In genomic region chr9:109639666-109640231, GRCh38 we compare ENCODE assay signal across 9 cellular contexts.
A peak's percentile ranks its signal among the peaks of the same experiment; 100 is the strongest.
DNase-seq lines count a peak whose midpoint lies in the region; ATAC-seq and TF ChIP-seq lines count a peak whose summit lies in the region.
"Had no signal": no experiment of that assay in that cellular context is flagged by ENCODE, and none has a peak within 500 bp of the region (broad histone marks: within the 10 kb centered on the region; RNA-seq: fewer than 3 reads in every experiment).

No MANE protein-coding gene starts in this region.

- no peak for DNase-seq in AG04450 (ENCODE audit: low read depth, low spot score)
- DNase-seq in NCI-H1092 treated with DMSO at 0.1 percent for 48 hours (lab: John Stamatoyannopoulos, UW), result peak; percentile 35
- no peak for DNase-seq in endodermal cell
- DNase-seq in DMS79 treated with DMSO at 0.1 percent for 48 hours (lab: John Stamatoyannopoulos, UW), result no peak
- DNase-seq in NCI-H446 (lab: John Stamatoyannopoulos, UW), result no peak
- DNase-seq in activated T-helper 2 cell treated with anti-CD3 and anti-CD28 coated beads, Interferon-gamma antibody, Interleukin-2, Interleukin-4, amounts not matched to agents 10 μg/mL and 5 μg/mL and 100 μg/mL, durations not matched to agents 14 hours and 24 hours and 36 hours (ENCODE audit: low spot score), result no peak
- DNase-seq: activated naive CD4-positive, alpha-beta T cell treated with anti-CD3 and anti-CD28 coated beads, Interleukin-2, amount 50 U/mL, for 16 hours had no signal

- H3K4me3 ChIP-seq in AG04450 (ENCODE audit: low read depth, low read length), result peak overlapping the region; percentile 10; the same call in 1 of the 2 replicates
- H3K4me3 ChIP-seq in endodermal cell (ENCODE audit: low read length), result peak overlapping the region; percentile 74

- WGBS in endodermal cell (ENCODE audit: insufficient coverage in 1 of 2, insufficient read length in 1 of 2), 2 experiments, result 10 to 16% methylated on average over 16 to 17 of the region's 17 CpGs

- H3K27ac Mint-ChIP-seq in endodermal cell (no peak overlapping the region), nephron (no peak overlapping the region)
- no peak overlapping the region for H3K27ac Mint-ChIP-seq in activated T-helper 2 cell treated with anti-CD3 and anti-CD28 coated beads, Interferon-gamma antibody, Interleukin-2, Interleukin-4, amounts not matched to agents 10 μg/mL and 5 μg/mL and 100 μg/mL, durations not matched to agents 14 hours and 24 hours and 36 hours

- H3K4me3 Mint-ChIP-seq in endodermal cell, result peak overlapping the region; percentile 54
- peak overlapping the region; percentile 72 to 76 (median 74) for H3K4me3 Mint-ChIP-seq in nephron
- no peak overlapping the region for H3K4me3 Mint-ChIP-seq in activated T-helper 2 cell treated with anti-CD3 and anti-CD28 coated beads, Interferon-gamma antibody, Interleukin-2, Interleukin-4, amounts not matched to agents 10 μg/mL and 5 μg/mL and 100 μg/mL, durations not matched to agents 14 hours and 24 hours and 36 hours (ENCODE audit: low read depth)

- H3K36me3 ChIP-seq in endodermal cell (ENCODE audit: control insufficient read depth, insufficient read depth, low read length), result no peaks in the 10 kb centered on the region

- intact Hi-C loops in activated T-helper 2 cell treated with anti-CD3 and anti-CD28 coated beads, Interferon-gamma antibody, Interleukin-2, Interleukin-4, amounts not matched to agents 10 μg/mL and 5 μg/mL and 100 μg/mL, durations not matched to agents 14 hours and 24 hours and 36 hours (cut with micrococcal nuclease), result no loop called here

- POLR2A ChIA-PET in AG04450 (lab: Yijun Ruan, JAX), result no interaction called here

- H3K36me3 Mint-ChIP-seq in endodermal cell (ENCODE audit: low read depth) (no peaks in the 10 kb centered on the region), nephron (ENCODE audit: low read depth) (no peaks in the 10 kb centered on the region)
- H3K36me3 Mint-ChIP-seq in activated T-helper 2 cell treated with anti-CD3 and anti-CD28 coated beads, Interferon-gamma antibody, Interleukin-2, Interleukin-4, amounts not matched to agents 10 μg/mL and 5 μg/mL and 100 μg/mL, durations not matched to agents 14 hours and 24 hours and 36 hours (ENCODE audit: low read depth), result no peaks in the 10 kb centered on the region

- TF ChIP-seq CTCF in AG04450 (IDR thresholded peaks at IDR 0.05; ENCODE audit: low read depth, low read length) (no peak), endodermal cell (conservative IDR thresholded peaks at IDR 0.05) (no peak), nephron (IDR thresholded peaks at IDR 0.05; ENCODE audit: unreplicated experiment in 3 of 3) (no peak)

- H3K27ac ChIP-seq in AG04450 (ENCODE audit: low read depth, low read length) (no peak overlapping the region), endodermal cell (ENCODE audit: low read depth, low read length) (no peak overlapping the region)

- H3K4me1 Mint-ChIP-seq in endodermal cell (peaks cover 12% of the 10 kb centered on the region), nephron (peaks cover 9% of the 10 kb centered on the region)
- no peaks in the 10 kb centered on the region for H3K4me1 Mint-ChIP-seq in activated T-helper 2 cell treated with anti-CD3 and anti-CD28 coated beads, Interferon-gamma antibody, Interleukin-2, Interleukin-4, amounts not matched to agents 10 μg/mL and 5 μg/mL and 100 μg/mL, durations not matched to agents 14 hours and 24 hours and 36 hours (ENCODE audit: low read depth)

- H3K9me3 Mint-ChIP-seq in endodermal cell (peaks cover 4% of the 10 kb centered on the region), nephron (peaks cover 11% of the 10 kb centered on the region)
- no peaks in the 10 kb centered on the region for H3K9me3 Mint-ChIP-seq in activated T-helper 2 cell treated with anti-CD3 and anti-CD28 coated beads, Interferon-gamma antibody, Interleukin-2, Interleukin-4, amounts not matched to agents 10 μg/mL and 5 μg/mL and 100 μg/mL, durations not matched to agents 14 hours and 24 hours and 36 hours

- CTCF ChIA-PET in AG04450 (lab: Charles Lee), result interaction anchor here (0.6 kb wide), 1 partner anchor 113 kb away, joined by 3 read pairs; no protein-coding TSS in a partner anchor

- no peaks in the 10 kb centered on the region; the same call in 1 of the 2 replicates for H3K9me3 ChIP-seq in AG04450 (ENCODE audit: control insufficient read depth, insufficient read depth, low read length)
- peaks cover 5% of the 10 kb centered on the region for H3K9me3 ChIP-seq in endodermal cell (ENCODE audit: control insufficient read depth, low read length)

- peaks cover 76% of the 10 kb centered on the region for H3K27me3 Mint-ChIP-seq in endodermal cell (ENCODE audit: insufficient read depth)
- peaks cover 76% of the 10 kb centered on the region for H3K27me3 Mint-ChIP-seq in nephron (ENCODE audit: low read depth)
- peaks cover 44% of the 10 kb centered on the region for H3K27me3 Mint-ChIP-seq in activated T-helper 2 cell treated with anti-CD3 and anti-CD28 coated beads, Interferon-gamma antibody, Interleukin-2, Interleukin-4, amounts not matched to agents 10 μg/mL and 5 μg/mL and 100 μg/mL, durations not matched to agents 14 hours and 24 hours and 36 hours (ENCODE audit: low read depth)

- peaks cover 3% of the 10 kb centered on the region for H3K4me1 ChIP-seq in endodermal cell (ENCODE audit: control insufficient read depth, insufficient read depth, low read length)

- no peak overlapping the region for H3K9ac ChIP-seq in endodermal cell (ENCODE audit: extremely low read depth, low read length, poor library complexity, severe bottlenecking)

- H3K27me3 ChIP-seq in AG04450 (ENCODE audit: control insufficient read depth, insufficient read depth, low read length) (peaks cover 60% of the 10 kb centered on the region), endodermal cell (ENCODE audit: control insufficient read depth, insufficient read depth, low read length, poor library complexity, severe bottlenecking) (peaks cover 71% of the 10 kb centered on the region)

- ATAC-seq in HG02938 (IDR thresholded peaks at IDR 0.05; ENCODE audit: unreplicated experiment), result no peak
